1 cellular context compared by ENCODE assay signal in the genomic region with DNA sequence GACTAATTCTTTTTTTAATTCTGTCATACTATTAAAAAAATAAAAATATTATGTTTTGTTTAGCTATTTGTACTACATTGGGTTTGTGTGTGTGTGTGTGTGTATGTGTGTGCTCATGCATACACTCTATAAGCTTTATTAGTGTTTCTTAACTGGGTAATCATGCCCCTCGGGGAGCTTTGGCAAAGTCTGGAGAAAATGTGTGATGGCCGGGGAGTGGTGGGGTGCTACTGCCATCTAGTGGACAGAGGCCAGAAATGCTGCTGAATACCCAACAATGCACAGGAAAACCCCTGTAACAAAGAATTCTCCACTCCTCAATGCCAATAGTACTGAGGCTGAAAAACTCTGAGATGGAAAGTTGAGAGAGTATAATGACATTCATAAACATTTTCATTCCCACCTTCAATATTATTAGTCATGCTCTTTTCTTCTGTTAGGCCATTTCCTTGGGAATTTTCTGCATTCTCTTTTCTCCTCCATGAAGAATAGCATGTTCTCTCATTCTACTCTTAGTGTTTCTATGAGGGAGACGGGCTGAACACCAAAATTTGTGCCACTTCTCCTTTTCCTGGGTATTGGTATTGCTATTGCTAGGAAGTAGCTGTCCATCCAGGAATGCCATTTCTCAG.
TF ChIP-seq lines count a peak whose summit lies in the region.

No MANE protein-coding gene starts in this region.

TF ChIP-seq in GM12878, 131 proteins besides CTCF, POLR2A, EP300 and RAD21 (continued from another document):
- TF ChIP-seq, protein P1, sequence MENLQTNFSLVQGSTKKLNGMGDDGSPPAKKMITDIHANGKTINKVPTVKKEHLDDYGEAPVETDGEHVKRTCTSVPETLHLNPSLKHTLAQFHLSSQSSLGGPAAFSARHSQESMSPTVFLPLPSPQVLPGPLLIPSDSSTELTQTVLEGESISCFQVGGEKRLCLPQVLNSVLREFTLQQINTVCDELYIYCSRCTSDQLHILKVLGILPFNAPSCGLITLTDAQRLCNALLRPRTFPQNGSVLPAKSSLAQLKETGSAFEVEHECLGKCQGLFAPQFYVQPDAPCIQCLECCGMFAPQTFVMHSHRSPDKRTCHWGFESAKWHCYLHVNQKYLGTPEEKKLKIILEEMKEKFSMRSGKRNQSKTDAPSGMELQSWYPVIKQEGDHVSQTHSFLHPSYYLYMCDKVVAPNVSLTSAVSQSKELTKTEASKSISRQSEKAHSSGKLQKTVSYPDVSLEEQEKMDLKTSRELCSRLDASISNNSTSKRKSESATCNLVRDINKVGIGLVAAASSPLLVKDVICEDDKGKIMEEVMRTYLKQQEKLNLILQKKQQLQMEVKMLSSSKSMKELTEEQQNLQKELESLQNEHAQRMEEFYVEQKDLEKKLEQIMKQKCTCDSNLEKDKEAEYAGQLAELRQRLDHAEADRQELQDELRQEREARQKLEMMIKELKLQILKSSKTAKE (IDR thresholded peaks at IDR 0.05; ENCODE audit: low read depth, poor library complexity, severe bottlenecking): peak; percentile 29
- TF ChIP-seq RCOR1 (conservative IDR thresholded peaks at IDR 0.05; ENCODE audit: low read depth, low read length): no peak
- TF ChIP-seq NBN (IDR thresholded peaks at IDR 0.05): 0 out of 2 replicates have a peak, but pooled peaks have one; percentile 17
- TF ChIP-seq YY1 (IDR thresholded peaks at IDR 0.05; ENCODE audit: low read depth, low read length): peak; percentile 76
- TF ChIP-seq RELA (IDR thresholded peaks at IDR 0.05; ENCODE audit: borderline replicate concordance, partially characterized antibody): peak; percentile 36
- TF ChIP-seq HDAC2 (IDR thresholded peaks at IDR 0.05): no peak
- TF ChIP-seq TCF12 (IDR thresholded peaks at IDR 0.05; ENCODE audit: low read depth, low read length): no peak
- TF ChIP-seq POU2F2 (IDR thresholded peaks at IDR 0.05; ENCODE audit: borderline replicate concordance, low read depth, low read length): 0 out of 3 replicates have a peak, but pooled peaks have one; percentile 23
- peak; percentile 95 for TF ChIP-seq SMC3 (IDR thresholded peaks at IDR 0.05; ENCODE audit: borderline replicate concordance, low read length)
- TF ChIP-seq EZH2 (IDR thresholded peaks at IDR 0.05; ENCODE audit: borderline replicate concordance, control insufficient read depth, low read depth, low read length): no peak
- no peak for TF ChIP-seq ETV6 (conservative IDR thresholded peaks at IDR 0.05 in 1 of 2, IDR thresholded peaks at IDR 0.05 in 1 of 2; ENCODE audit: borderline replicate concordance in 1 of 2, low read depth in 1 of 2)
